Comparison of ENCODE assay signal across 10 cellular contexts in genomic region chr10:103676058-103676785, GRCh38.
A peak's percentile ranks its signal among the peaks of the same experiment; 100 is the strongest.
DNase-seq lines count a peak whose midpoint lies in the region; ATAC-seq and TF ChIP-seq lines count a peak whose summit lies in the region.
"Had no signal": no experiment of that assay in that cellular context is flagged by ENCODE, and none has a peak within 500 bp of the region (broad histone marks: within the 10 kb centered on the region; RNA-seq: fewer than 3 reads in every experiment).

No MANE protein-coding gene starts in this region.

- H3K9me3 ChIP-seq in endodermal cell (ENCODE audit: control insufficient read depth, low read length) (no peaks in the 10 kb centered on the region), vagina (no peaks in the 10 kb centered on the region)

- H3K36me3 Mint-ChIP-seq in activated CD4-positive, alpha-beta T cell treated with anti-CD3 and anti-CD28 coated beads, Interleukin-2, amount 10 ng/mL, durations not matched to agents 7 days and 5 days (ENCODE audit: low read depth) = no peaks in the 10 kb centered on the region
- peaks cover 1% of the 10 kb centered on the region for H3K36me3 Mint-ChIP-seq in activated CD4-positive, alpha-beta T cell treated with anti-CD3 and anti-CD28 coated beads, Interleukin-2, amount 10 ng/mL, durations not matched to agents 24 days and 14 days (ENCODE audit: low read depth)
- no peaks in the 10 kb centered on the region for H3K36me3 Mint-ChIP-seq in endodermal cell (ENCODE audit: low read depth)
- no peaks in the 10 kb centered on the region for H3K36me3 Mint-ChIP-seq in naive thymus-derived CD8-positive, alpha-beta T cell

- ATAC-seq in naive thymus-derived CD8-positive, alpha-beta T cell = no peak
- no peak for ATAC-seq in HG03135 (IDR thresholded peaks at IDR 0.05; ENCODE audit: unreplicated experiment)
- ATAC-seq: activated CD8-positive, alpha-beta T cell treated with anti-CD3 and anti-CD28 coated beads for 36 hours had no signal

- intact Hi-C loops in activated CD4-positive, alpha-beta T cell treated with anti-CD3 and anti-CD28 coated beads, Interleukin-2, amount 10 ng/mL, durations not matched to agents 24 days and 14 days (cut with micrococcal nuclease) = no loop called here
- intact Hi-C loops in vagina (cut with DNase I) = loop anchor here (5.0 kb wide), 1 partner anchor 59 kb away; no protein-coding TSS in a partner anchor

- no peaks in the 10 kb centered on the region for H3K9me3 Mint-ChIP-seq in activated CD4-positive, alpha-beta T cell treated with anti-CD3 and anti-CD28 coated beads, Interleukin-2, amount 10 ng/mL, durations not matched to agents 7 days and 5 days
- H3K9me3 Mint-ChIP-seq in activated CD4-positive, alpha-beta T cell treated with anti-CD3 and anti-CD28 coated beads, Interleukin-2, amount 10 ng/mL, durations not matched to agents 24 days and 14 days = no peaks in the 10 kb centered on the region
- H3K9me3 Mint-ChIP-seq in endodermal cell = no peaks in the 10 kb centered on the region
- no peaks in the 10 kb centered on the region for H3K9me3 Mint-ChIP-seq in naive thymus-derived CD8-positive, alpha-beta T cell
- H3K9me3 Mint-ChIP-seq: activated CD8-positive, alpha-beta T cell treated with anti-CD3 and anti-CD28 coated beads for 36 hours had no signal

- no peaks in the 10 kb centered on the region for H3K36me3 ChIP-seq in endodermal cell (ENCODE audit: control insufficient read depth, insufficient read depth, low read length)
- no peaks in the 10 kb centered on the region for H3K36me3 ChIP-seq in vagina

- peak overlapping the region; percentile 76 for H3K27ac ChIP-seq in endodermal cell (ENCODE audit: low read depth, low read length)
- peak overlapping the region; percentile 94 for H3K27ac ChIP-seq in vagina

- POLR2A ChIA-PET in activated CD4-positive, alpha-beta T cell treated with anti-CD3 and anti-CD28 coated beads, Interleukin-2, amount 10 ng/mL, durations not matched to agents 7 days and 5 days (lab: Charles Lee) = no interaction called here
- POLR2A ChIA-PET in naive thymus-derived CD8-positive, alpha-beta T cell (lab: Charles Lee) = interaction anchor here (0.6 to 1.0 kb wide), 3 partner anchors 9 to 568 kb away, joined by 3 to 4 read pairs (median 3); no protein-coding TSS in a partner anchor

- H3K27ac Mint-ChIP-seq in activated CD4-positive, alpha-beta T cell treated with anti-CD3 and anti-CD28 coated beads, Interleukin-2, amount 10 ng/mL, durations not matched to agents 7 days and 5 days = peak overlapping the region; percentile 36
- H3K27ac Mint-ChIP-seq in activated CD4-positive, alpha-beta T cell treated with anti-CD3 and anti-CD28 coated beads, Interleukin-2, amount 10 ng/mL, durations not matched to agents 24 days and 14 days = no peak overlapping the region
- H3K27ac Mint-ChIP-seq in endodermal cell = no peak overlapping the region
- peak overlapping the region in 9 of 10 donors; percentile 29 to 98 (median 66) for H3K27ac Mint-ChIP-seq in naive thymus-derived CD8-positive, alpha-beta T cell
- H3K27ac Mint-ChIP-seq: activated CD8-positive, alpha-beta T cell treated with anti-CD3 and anti-CD28 coated beads for 36 hours had no signal

- H3K4me1 Mint-ChIP-seq in activated CD4-positive, alpha-beta T cell treated with anti-CD3 and anti-CD28 coated beads, Interleukin-2, amount 10 ng/mL, durations not matched to agents 7 days and 5 days = peaks cover 13% of the 10 kb centered on the region
- H3K4me1 Mint-ChIP-seq in activated CD4-positive, alpha-beta T cell treated with anti-CD3 and anti-CD28 coated beads, Interleukin-2, amount 10 ng/mL, durations not matched to agents 24 days and 14 days = peaks cover 18% of the 10 kb centered on the region
- H3K4me1 Mint-ChIP-seq in endodermal cell = peaks cover 9% of the 10 kb centered on the region
- H3K4me1 Mint-ChIP-seq in naive thymus-derived CD8-positive, alpha-beta T cell = peaks cover 6 to 26% (median 17%) of the 10 kb centered on the region in 4 donors

- H3K9ac ChIP-seq in endodermal cell (ENCODE audit: extremely low read depth, low read length, poor library complexity, severe bottlenecking) = no peak overlapping the region

- no peak for DNase-seq in activated CD4-positive, alpha-beta T cell treated with anti-CD3 and anti-CD28 coated beads, Interleukin-2, amount 10 ng/mL, durations not matched to agents 7 days and 5 days
- no peak for DNase-seq in activated CD4-positive, alpha-beta T cell treated with anti-CD3 and anti-CD28 coated beads, Interleukin-2, amount 10 ng/mL, durations not matched to agents 24 days and 14 days
- DNase-seq in endodermal cell = no peak
- DNase-seq in naive thymus-derived CD8-positive, alpha-beta T cell = no peak
- DNase-seq in vagina (ENCODE audit: extremely low spot score in 2 of 2) = no peak
- DNase-seq in NCI-H2227 treated with DMSO at 0.1 percent for 48 hours (lab: John Stamatoyannopoulos, UW) = no peak
- DNase-seq in NCI-H2171 treated with DMSO at 0.1 percent for 48 hours (lab: John Stamatoyannopoulos, UW) = no peak
- DNase-seq: activated CD8-positive, alpha-beta T cell treated with anti-CD3 and anti-CD28 coated beads for 36 hours; Karpas-422 had no signal

- CTCF ChIA-PET in activated CD4-positive, alpha-beta T cell treated with anti-CD3 and anti-CD28 coated beads, Interleukin-2, amount 10 ng/mL, durations not matched to agents 7 days and 5 days (lab: Charles Lee) = interaction anchor here (1.8 to 2.2 kb wide), 2 partner anchors 10 to 13 kb away, joined by 4 to 7 read pairs; no protein-coding TSS in a partner anchor

- no peak overlapping the region for H3K4me3 Mint-ChIP-seq in activated CD4-positive, alpha-beta T cell treated with anti-CD3 and anti-CD28 coated beads, Interleukin-2, amount 10 ng/mL, durations not matched to agents 7 days and 5 days
- H3K4me3 Mint-ChIP-seq in activated CD4-positive, alpha-beta T cell treated with anti-CD3 and anti-CD28 coated beads, Interleukin-2, amount 10 ng/mL, durations not matched to agents 24 days and 14 days = no peak overlapping the region
- no peak overlapping the region for H3K4me3 Mint-ChIP-seq in endodermal cell
- peak overlapping the region in 1 of 10 donors; percentile 14 for H3K4me3 Mint-ChIP-seq in naive thymus-derived CD8-positive, alpha-beta T cell
- H3K4me3 Mint-ChIP-seq: activated CD8-positive, alpha-beta T cell treated with anti-CD3 and anti-CD28 coated beads for 36 hours had no signal

- WGBS in endodermal cell (ENCODE audit: insufficient coverage in 1 of 2, insufficient read length in 1 of 2), 2 experiments = 20 to 84% methylated on average over 1 to 7 of the region's 7 CpGs

- TF ChIP-seq CTCF in endodermal cell (conservative IDR thresholded peaks at IDR 0.05) (no peak), vagina (IDR thresholded peaks at IDR 0.05) (no peak)

- H3K4me1 ChIP-seq in endodermal cell (ENCODE audit: control insufficient read depth, insufficient read depth, low read length) = no peaks in the 10 kb centered on the region
- peaks cover 67% of the 10 kb centered on the region for H3K4me1 ChIP-seq in vagina

- no peaks in the 10 kb centered on the region for H3K27me3 Mint-ChIP-seq in activated CD4-positive, alpha-beta T cell treated with anti-CD3 and anti-CD28 coated beads, Interleukin-2, amount 10 ng/mL, durations not matched to agents 7 days and 5 days
- H3K27me3 Mint-ChIP-seq in activated CD4-positive, alpha-beta T cell treated with anti-CD3 and anti-CD28 coated beads, Interleukin-2, amount 10 ng/mL, durations not matched to agents 24 days and 14 days = no peaks in the 10 kb centered on the region
- no peaks in the 10 kb centered on the region for H3K27me3 Mint-ChIP-seq in endodermal cell (ENCODE audit: insufficient read depth)
- no peaks in the 10 kb centered on the region for H3K27me3 Mint-ChIP-seq in naive thymus-derived CD8-positive, alpha-beta T cell
- H3K27me3 Mint-ChIP-seq: activated CD8-positive, alpha-beta T cell treated with anti-CD3 and anti-CD28 coated beads for 36 hours had no signal

- TF ChIP-seq POLR2A in vagina (IDR thresholded peaks at IDR 0.05) = no peak

- H3K27me3 ChIP-seq in endodermal cell (ENCODE audit: control insufficient read depth, insufficient read depth, low read length, poor library complexity, severe bottlenecking) (no peaks in the 10 kb centered on the region), vagina (no peaks in the 10 kb centered on the region)

- H3K4me3 ChIP-seq in endodermal cell (ENCODE audit: low read length) (no peak overlapping the region), vagina (peak overlapping the region in 1 of 2 donors; percentile 44)

Comparison
In these comparisons a context has a peak if more than half of its experiments do, and no peak if none do; other contexts are left out.
1. H3K27ac Mint-ChIP-seq: peak in activated CD4-positive, alpha-beta T cell treated with anti-CD3 and anti-CD28 coated beads, Interleukin-2, amount 10 ng/mL, durations not matched to agents 7 days and 5 days (single experiment) and naive thymus-derived CD8-positive, alpha-beta T cell (9 of 10); none in activated CD4-positive, alpha-beta T cell treated with anti-CD3 and anti-CD28 coated beads, Interleukin-2, amount 10 ng/mL, durations not matched to agents 24 days and 14 days (single experiment) and endodermal cell (single experiment).